Comparison of ENCODE assay signal across 9 cellular contexts in the genomic region with DNA sequence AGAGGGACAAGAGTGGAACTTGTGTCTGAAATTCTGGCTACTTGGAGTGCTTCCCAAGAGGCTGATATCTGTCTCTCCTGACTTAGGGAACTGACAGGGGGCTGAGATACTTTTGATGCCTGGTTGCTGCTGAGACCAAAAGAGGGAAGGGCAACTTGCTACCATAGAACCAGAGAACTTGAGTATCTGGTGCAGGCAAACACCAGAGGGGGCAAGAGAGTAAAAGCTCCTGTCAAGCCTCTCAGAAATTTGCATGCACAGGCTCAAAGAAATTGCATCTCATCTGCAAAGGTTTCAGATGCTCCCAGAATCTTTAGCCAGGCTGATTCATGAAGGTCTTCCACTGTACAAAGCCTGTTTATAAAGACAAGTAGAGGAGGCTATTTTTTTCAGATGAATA.
DNase-seq lines count a peak whose midpoint lies in the region; ATAC-seq and TF ChIP-seq lines count a peak whose summit lies in the region.
"Had no signal": no experiment of that assay in that cellular context is flagged by ENCODE, and none has a peak within 500 bp of the region (broad histone marks: within the 10 kb centered on the region; RNA-seq: fewer than 3 reads in every experiment).

No MANE protein-coding gene starts in this region.

- no peak for ATAC-seq in GM21526 (IDR thresholded peaks at IDR 0.05; ENCODE audit: low FRiP score, unreplicated experiment)
- no peak for ATAC-seq in stimulated activated memory B cell treated with anti-CD40 and anti-IgM and Interleukin-4, amounts not matched to agents 10 μg/mL and 1 μg/mL and 100 μg/mL, for 72 hours

- no peak overlapping the region for H3K27ac Mint-ChIP-seq in Caco-2 (ENCODE audit: unreplicated experiment)
- no peak overlapping the region for H3K27ac Mint-ChIP-seq in stimulated activated memory B cell treated with anti-CD40 and anti-IgM and Interleukin-4, amounts not matched to agents 10 μg/mL and 1 μg/mL and 100 μg/mL, for 72 hours

- BruUV-seq in Caco-2 (replicated peaks; lab: Mats Ljungman, UMichigan), result no TSS peak

- no peaks in the 10 kb centered on the region for H3K9me3 ChIP-seq in Caco-2
- no peaks in the 10 kb centered on the region for H3K9me3 ChIP-seq in adipocyte (ENCODE audit: control insufficient read depth, low read length)

- H3K9me3 Mint-ChIP-seq in Caco-2 (ENCODE audit: unreplicated experiment), result peaks cover 4% of the 10 kb centered on the region
- peaks cover 3% of the 10 kb centered on the region for H3K9me3 Mint-ChIP-seq in stimulated activated memory B cell treated with anti-CD40 and anti-IgM and Interleukin-4, amounts not matched to agents 10 μg/mL and 1 μg/mL and 100 μg/mL, for 72 hours

- no peak overlapping the region for H3K4me3 Mint-ChIP-seq in Caco-2 (ENCODE audit: unreplicated experiment)
- H3K4me3 Mint-ChIP-seq in stimulated activated memory B cell treated with anti-CD40 and anti-IgM and Interleukin-4, amounts not matched to agents 10 μg/mL and 1 μg/mL and 100 μg/mL, for 72 hours, result no peak overlapping the region

- no peaks in the 10 kb centered on the region for H3K27me3 ChIP-seq in Caco-2 (replicated peaks; ENCODE audit: control insufficient read depth, insufficient read depth, low read length)
- no peaks in the 10 kb centered on the region for H3K27me3 ChIP-seq in adipocyte (replicated peaks; ENCODE audit: control insufficient read depth, insufficient read depth, low read length)

- H3K36me3 Mint-ChIP-seq in Caco-2 (ENCODE audit: insufficient read depth, unreplicated experiment), result no peaks in the 10 kb centered on the region
- H3K36me3 Mint-ChIP-seq in stimulated activated memory B cell treated with anti-CD40 and anti-IgM and Interleukin-4, amounts not matched to agents 10 μg/mL and 1 μg/mL and 100 μg/mL, for 72 hours, result no peaks in the 10 kb centered on the region

- H3K4me3 ChIP-seq in Caco-2 (ENCODE audit: low read depth, low read length) (no peak overlapping the region), adipocyte (ENCODE audit: low read length) (no peak overlapping the region)

- TF ChIP-seq CTCF in Caco-2 (IDR thresholded peaks at IDR 0.05; ENCODE audit: insufficient read depth in 1 of 2, low read depth in 1 of 2, low read length in 1 of 2, severe bottlenecking in 1 of 2, unreplicated experiment in 1 of 2) (peak; percentile 48 to 49), LNCAP (IDR thresholded peaks at IDR 0.05) (peak; percentile 59)

- DNase-seq in Caco-2 (peak; percentile 34 to 37), adipocyte (ENCODE audit: low read depth) (peak; percentile 76), left kidney (ENCODE audit: low read depth, low spot score) (peak; percentile 38), DMS79 treated with DMSO at 0.1 percent for 48 hours (lab: John Stamatoyannopoulos, UW) (no peak)
- DNase-seq in stimulated activated CD4-positive, alpha-beta T cell treated with anti-CD3 and anti-CD28 coated beads, Interleukin-15, amount 100 ng/mL, for 24 hours, result no peak
- DNase-seq: NCI-H1930 had no signal

- H3K27me3 Mint-ChIP-seq in Caco-2 (ENCODE audit: insufficient read depth, unreplicated experiment), result no peaks in the 10 kb centered on the region
- no peaks in the 10 kb centered on the region for H3K27me3 Mint-ChIP-seq in stimulated activated memory B cell treated with anti-CD40 and anti-IgM and Interleukin-4, amounts not matched to agents 10 μg/mL and 1 μg/mL and 100 μg/mL, for 72 hours

- H3K4me1 Mint-ChIP-seq in Caco-2 (ENCODE audit: low read depth, unreplicated experiment), result no peaks in the 10 kb centered on the region
- no peaks in the 10 kb centered on the region for H3K4me1 Mint-ChIP-seq in stimulated activated memory B cell treated with anti-CD40 and anti-IgM and Interleukin-4, amounts not matched to agents 10 μg/mL and 1 μg/mL and 100 μg/mL, for 72 hours

- POLR2A ChIA-PET in Caco-2 (lab: Charles Lee), result no interaction called here

- intact Hi-C loops in Caco-2 (cut with micrococcal nuclease; ENCODE audit: unreplicated experiment), result loop anchor here (1.0 kb wide), 1 partner anchor 234 kb away; no protein-coding TSS in a partner anchor

- H3K4me1 ChIP-seq in Caco-2 (no peaks in the 10 kb centered on the region), adipocyte (ENCODE audit: control insufficient read depth, insufficient read depth, low read length) (no peaks in the 10 kb centered on the region)

- H3K36me3 ChIP-seq in Caco-2 (ENCODE audit: control insufficient read depth, insufficient read depth, low read length) (no peaks in the 10 kb centered on the region), adipocyte (ENCODE audit: control insufficient read depth, insufficient read depth, low read length, severe bottlenecking) (no peaks in the 10 kb centered on the region)

- CTCF ChIA-PET in Caco-2 (lab: Charles Lee), result interaction anchor here (0.6 kb wide), 1 partner anchor 66 kb away, joined by 4 read pairs; no protein-coding TSS in a partner anchor

- H3K9ac ChIP-seq in adipocyte (ENCODE audit: low read length), result no peak overlapping the region

Comparison
In these comparisons a context has a peak if more than half of its experiments do, and no peak if none do; other contexts are left out.
1. DNase-seq: peak in Caco-2 (2 of 2), adipocyte (single experiment) and left kidney (single experiment); none in stimulated activated CD4-positive, alpha-beta T cell treated with anti-CD3 and anti-CD28 coated beads, Interleukin-15, amount 100 ng/mL, for 24 hours (single experiment) and DMS79 treated with DMSO at 0.1 percent for 48 hours (single experiment).